Comparison of ENCODE assay signal across 1 cellular context in the genomic region with DNA sequence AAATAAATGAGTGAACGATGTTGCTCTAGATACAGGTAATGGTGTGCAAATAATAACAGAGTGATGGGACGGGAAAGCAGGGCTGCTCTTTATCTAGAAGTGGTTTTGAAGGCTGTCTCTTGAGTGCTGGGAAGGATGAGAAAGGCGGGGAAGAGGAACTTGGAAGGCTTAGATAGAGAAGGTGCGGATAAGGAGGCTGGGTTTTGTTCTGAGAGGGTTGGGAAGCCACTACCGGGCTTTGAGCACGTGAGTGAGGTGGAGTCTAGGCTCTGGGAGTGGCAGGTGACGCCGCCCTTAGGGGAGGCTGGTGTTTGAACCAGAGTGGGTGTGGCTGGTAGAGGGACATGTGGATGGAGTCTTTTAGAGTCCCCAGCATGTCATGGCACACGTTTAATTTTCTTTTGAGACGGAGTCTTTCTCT.
TF ChIP-seq lines count a peak whose summit lies in the region.

No MANE protein-coding gene starts in this region.

TF ChIP-seq in endothelial cell of umbilical vein, 7 proteins besides CTCF, POLR2A, EP300 and RAD21:
- TF ChIP-seq EZH2 (IDR thresholded peaks at IDR 0.05; ENCODE audit: borderline replicate concordance, low read depth, low read length, severe bottlenecking) (no peak), GATA2 (IDR thresholded peaks at IDR 0.05; ENCODE audit: insufficient read depth, insufficient read length, low read depth, low read length) (no peak), JUN (IDR thresholded peaks at IDR 0.05; ENCODE audit: borderline replicate concordance, insufficient read depth, insufficient read length, low read depth) (no peak), MYC (IDR thresholded peaks at IDR 0.05; ENCODE audit: low read depth, low read length) (no peak)
- TF ChIP-seq, protein P1, sequence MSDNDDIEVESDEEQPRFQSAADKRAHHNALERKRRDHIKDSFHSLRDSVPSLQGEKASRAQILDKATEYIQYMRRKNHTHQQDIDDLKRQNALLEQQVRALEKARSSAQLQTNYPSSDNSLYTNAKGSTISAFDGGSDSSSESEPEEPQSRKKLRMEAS (IDR thresholded peaks at IDR 0.05; ENCODE audit: insufficient read depth, insufficient read length), result peak; percentile 22
